ENCODE assay signal across 17 cellular contexts in genomic region chr6:167956491-167956890, GRCh38. TPM values are rescaled to one million over a fixed set of nuclear protein-coding genes. Genes with fewer than 3 reads are reported as not detected.
DNase-seq lines count a peak whose midpoint lies in the region; ATAC-seq, FAIRE-seq and TF ChIP-seq lines count a peak whose summit lies in the region.
"Had no signal": no experiment of that assay in that cellular context is flagged by ENCODE, and none has a peak within 500 bp of the region (broad histone marks: within the 10 kb centered on the region; RNA-seq: fewer than 3 reads in every experiment).

No MANE protein-coding gene starts in this region.

- POLR2A ChIA-PET in HepG2 (lab: Yijun Ruan, JAX) = no interaction called here

- no peak overlapping the region for H3K9ac ChIP-seq in HepG2 (ENCODE audit: insufficient read depth, low read depth, low read length)

- no peak for TF ChIP-seq CTCF in HepG2 (CRISPR knock-in tag; IDR thresholded peaks at IDR 0.05)
- no peak for TF ChIP-seq CTCF in right lobe of liver (IDR thresholded peaks at IDR 0.05)
- no peak for TF ChIP-seq CTCF in bronchial epithelial cell (IDR thresholded peaks at IDR 0.05; ENCODE audit: insufficient read depth, low read length, severe bottlenecking)
- TF ChIP-seq CTCF in lower lobe of right lung (IDR thresholded peaks at IDR 0.05) = no peak

- no TSS peak for BruUV-seq in HepG2 (replicated peaks; lab: Mats Ljungman, UMichigan)

- no peak overlapping the region for H3K4me2 ChIP-seq in HepG2 (ENCODE audit: low read depth, low read length)

- H3K27me3 ChIP-seq in HepG2 (ENCODE audit: control insufficient read depth in 1 of 2, insufficient read depth in 2 of 2, low read length in 2 of 2) (no peaks in the 10 kb centered on the region), right lobe of liver (no peaks in the 10 kb centered on the region), bronchial epithelial cell (ENCODE audit: control insufficient read depth, insufficient read depth, low read length) (no peaks in the 10 kb centered on the region), lower lobe of right lung (ENCODE audit: low read depth) (no peaks in the 10 kb centered on the region)

- H3K36me3 ChIP-seq in HepG2 (replicated peaks in 1 of 2; ENCODE audit: control insufficient read depth in 1 of 2, insufficient read depth in 2 of 2, low read length in 2 of 2) (peaks cover 21 to 47% of the 10 kb centered on the region in 2 experiments), right lobe of liver (peaks cover 0 to 6% (median 2%) of the 10 kb centered on the region in 4 donors), bronchial epithelial cell (ENCODE audit: control insufficient read depth, insufficient read depth, low read length) (peaks cover 3% of the 10 kb centered on the region), lower lobe of right lung (peaks cover 25% of the 10 kb centered on the region)

- no peaks in the 10 kb centered on the region for H3K9me3 Mint-ChIP-seq in activated naive CD4-positive, alpha-beta T cell treated with anti-CD3 and anti-CD28 coated beads, Interleukin-2, amount 50 U/mL, for 72 hours
- H3K9me3 Mint-ChIP-seq: CD4-positive, alpha-beta T cell had no signal

- H4K20me1 ChIP-seq in HepG2 (ENCODE audit: insufficient read depth, low read length) = no peaks in the 10 kb centered on the region

- H3K4me3 ChIP-seq in HepG2 (replicated peaks in 1 of 3; ENCODE audit: insufficient read depth in 1 of 3, low read depth in 2 of 3, low read length in 3 of 3) = no peak overlapping the region
- H3K4me3 ChIP-seq in right lobe of liver = no peak overlapping the region
- no peak overlapping the region for H3K4me3 ChIP-seq in bronchial epithelial cell (ENCODE audit: low read depth, low read length)
- H3K4me3 ChIP-seq in lower lobe of right lung = no peak overlapping the region

- no peak for TF ChIP-seq RAD21 in HepG2 (CRISPR knock-in tag; IDR thresholded peaks at IDR 0.05)

- H3K4me1 ChIP-seq in HepG2 (ENCODE audit: insufficient read depth, low read length) (peaks cover 48% of the 10 kb centered on the region), right lobe of liver (peaks cover 0 to 27% (median 4%) of the 10 kb centered on the region in 4 donors), lower lobe of right lung (peaks cover 20% of the 10 kb centered on the region)

- TF ChIP-seq EP300 in HepG2 (IDR thresholded peaks at IDR 0.05; ENCODE audit: low read depth in 2 of 2, low read length in 2 of 2) (no peak), HepG2 (CRISPR knock-in tag; IDR thresholded peaks at IDR 0.05; ENCODE audit: borderline replicate concordance) (no peak)

- TF ChIP-seq POLR2A in HepG2 (IDR thresholded peaks at IDR 0.05; ENCODE audit: insufficient read depth in 1 of 2, low read depth in 2 of 2, low read length in 2 of 2) (no peak), right lobe of liver (IDR thresholded peaks at IDR 0.05) (no peak)

- H3K79me2 ChIP-seq in HepG2 (ENCODE audit: insufficient read depth, low read length) = peaks cover 19% of the 10 kb centered on the region

- H3K27ac Mint-ChIP-seq in activated naive CD4-positive, alpha-beta T cell treated with anti-CD3 and anti-CD28 coated beads, Interleukin-2, amount 50 U/mL, for 72 hours = no peak overlapping the region
- H3K27ac Mint-ChIP-seq: CD4-positive, alpha-beta T cell had no signal

- intact Hi-C loops in HepG2 (cut with micrococcal nuclease; ENCODE audit: unreplicated experiment) (no loop called here), right lobe of liver (cut with DNase I) (no loop called here), lower lobe of right lung (cut with DNase I) (no loop called here)

- WGBS in HepG2 (ENCODE audit: low lambda C conversion rate) = 98% methylated on average over 6 of the region's 6 CpGs
- 100% methylated on average over 5 of the region's 6 CpGs for WGBS in right lobe of liver (ENCODE audit: insufficient coverage, low coverage, low lambda C conversion rate, missing lambda C conversion rate)

- H3K27ac ChIP-seq in HepG2 (ENCODE audit: extremely low read length, insufficient read depth, low read length) (peak overlapping the region; percentile 12), right lobe of liver (no peak overlapping the region), lower lobe of right lung (peak overlapping the region; percentile 42)

- in situ Hi-C loops in HepG2 (cut with HindIII; ENCODE audit: extremely low pct_ligation_motif_present, low pct_unique_long_range_greater_than_20kb) = no loop called here

- no peak for FAIRE-seq in HepG2 (lab: Jason Lieb, UNC)
- peak; percentile 80 for FAIRE-seq in bronchial epithelial cell (lab: Jason Lieb, UNC)
- FAIRE-seq: A204.1, D721Med had no signal

- no peak for DNase-seq in HepG2 (ENCODE audit: low spot score)
- DNase-seq in right lobe of liver = no peak
- DNase-seq in bronchial epithelial cell (ENCODE audit: low read depth) = no peak
- no peak for DNase-seq in lower lobe of right lung
- no peak for DNase-seq in DMS53 treated with DMSO at 0.1 percent for 48 hours (lab: John Stamatoyannopoulos, UW; ENCODE audit: unreplicated experiment)
- DNase-seq in DMS79 treated with DMSO at 0.1 percent for 48 hours (lab: John Stamatoyannopoulos, UW) = no peak
- DNase-seq in activated naive CD4-positive, alpha-beta T cell treated with anti-CD3 and anti-CD28 coated beads, Interleukin-2, amount 50 U/mL, for 72 hours (ENCODE audit: low spot score in 2 of 2) = no peak
- DNase-seq in cerebellar nuclear complex (lab: John Stamatoyannopoulos, UW) = no peak
- DNase-seq: AML-193; CD4-positive, alpha-beta T cell; GF-D8; GOT3; Kasumi-1; NCI-H187 treated with DMSO at 0.1 percent for 48 hours had no signal

- H3K9me3 ChIP-seq in HepG2 (ENCODE audit: low read length) = no peaks in the 10 kb centered on the region
- no peaks in the 10 kb centered on the region for H3K9me3 ChIP-seq in right lobe of liver
- H3K9me3 ChIP-seq in lower lobe of right lung = no peaks in the 10 kb centered on the region

- H3K36me3 Mint-ChIP-seq in activated naive CD4-positive, alpha-beta T cell treated with anti-CD3 and anti-CD28 coated beads, Interleukin-2, amount 50 U/mL, for 72 hours = peaks cover 0 to 4% of the 10 kb centered on the region in 2 donors

- no peak for ATAC-seq in HepG2
- ATAC-seq in right lobe of liver = no peak
- ATAC-seq in lower lobe of right lung = peak in 1 of 2 donors; percentile 4
- no peak for ATAC-seq in activated naive CD4-positive, alpha-beta T cell treated with anti-CD3 and anti-CD28 coated beads, Interleukin-2, amount 50 U/mL, for 72 hours

- H2AFZ ChIP-seq in HepG2 (ENCODE audit: low read length) = no peak overlapping the region

- CTCF ChIA-PET in HepG2 (lab: Yijun Ruan, JAX; ENCODE audit: low intra/inter-chr PET ratio, low total read pairs) = no interaction called here

TF ChIP-seq in HepG2, 621 proteins besides CTCF, POLR2A, EP300 and RAD21 (continues in another document):
- TF ChIP-seq, protein P1, sequence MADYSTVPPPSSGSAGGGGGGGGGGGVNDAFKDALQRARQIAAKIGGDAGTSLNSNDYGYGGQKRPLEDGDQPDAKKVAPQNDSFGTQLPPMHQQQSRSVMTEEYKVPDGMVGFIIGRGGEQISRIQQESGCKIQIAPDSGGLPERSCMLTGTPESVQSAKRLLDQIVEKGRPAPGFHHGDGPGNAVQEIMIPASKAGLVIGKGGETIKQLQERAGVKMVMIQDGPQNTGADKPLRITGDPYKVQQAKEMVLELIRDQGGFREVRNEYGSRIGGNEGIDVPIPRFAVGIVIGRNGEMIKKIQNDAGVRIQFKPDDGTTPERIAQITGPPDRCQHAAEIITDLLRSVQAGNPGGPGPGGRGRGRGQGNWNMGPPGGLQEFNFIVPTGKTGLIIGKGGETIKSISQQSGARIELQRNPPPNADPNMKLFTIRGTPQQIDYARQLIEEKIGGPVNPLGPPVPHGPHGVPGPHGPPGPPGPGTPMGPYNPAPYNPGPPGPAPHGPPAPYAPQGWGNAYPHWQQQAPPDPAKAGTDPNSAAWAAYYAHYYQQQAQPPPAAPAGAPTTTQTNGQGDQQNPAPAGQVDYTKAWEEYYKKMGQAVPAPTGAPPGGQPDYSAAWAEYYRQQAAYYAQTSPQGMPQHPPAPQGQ (CRISPR knock-in tag; IDR thresholded peaks at IDR 0.05; ENCODE audit: borderline replicate concordance) = peak; percentile 20; the same call in 1 of the 2 replicates
- TF ChIP-seq ZNF501 (CRISPR knock-in tag; IDR thresholded peaks at IDR 0.05) = 0 out of 2 replicates have a peak, but pooled peaks have one; percentile 3

RNA-seq across cellular contexts. Expression of gene KIF25, which starts 41.0 kb away (rescaled TPM):
- not detected in 2 replicates for total RNA-seq in HepG2 (2016; rRNA removed; fragmentation: Illumina TruSeq; extraction: Trizol)
- total RNA-seq in HepG2 (2016; cell fraction: cytosol; rRNA removed; fragmentation: Illumina TruSeq; extraction: Trizol; ENCODE audit: low read depth) = not detected in 2 replicates
- not detected in 2 replicates for total RNA-seq in HepG2 (2016; cell fraction: insoluble cytoplasmic fraction; rRNA removed; fragmentation: Illumina TruSeq; extraction: Trizol)
- total RNA-seq in HepG2 (2016; cell fraction: membrane; rRNA removed; fragmentation: Illumina TruSeq; extraction: Trizol) = not detected in 2 replicates
- total RNA-seq in HepG2 (2016; cell fraction: nucleus; rRNA removed; fragmentation: Illumina TruSeq; extraction: Trizol) = not detected in 2 replicates
- polyA plus RNA-seq in HepG2 (2011; rRNA removed) = not detected in 2 replicates
- not detected in 2 replicates for polyA plus RNA-seq in HepG2 (2011; cell fraction: cytosol; rRNA removed)
- polyA plus RNA-seq in HepG2 (2011; cell fraction: nucleus; rRNA removed) = not detected in 2 replicates
- polyA plus RNA-seq in HepG2 (2012) = not detected in 2 replicates
- polyA plus RNA-seq in HepG2 (2016; cell fraction: cytosol; fragmentation: Illumina TruSeq; extraction: Trizol; ENCODE audit: low read depth) = not detected in 2 replicates
- polyA plus RNA-seq in HepG2 (2016; cell fraction: insoluble cytoplasmic fraction; fragmentation: Illumina TruSeq; extraction: Trizol; ENCODE audit: low read depth) = not detected in 2 replicates
- polyA plus RNA-seq in HepG2 (2016; cell fraction: membrane; fragmentation: Illumina TruSeq; extraction: Trizol; ENCODE audit: low read depth) = not detected in 2 replicates
- not detected in 2 replicates for polyA plus RNA-seq in HepG2 (2016; cell fraction: nucleus; fragmentation: Illumina TruSeq; extraction: Trizol; ENCODE audit: insufficient read depth, low read depth)
- polyA minus RNA-seq in HepG2 (2011; rRNA and poly(A)+ RNA removed; ENCODE audit: low replicate concordance) = not detected in 2 replicates
- polyA minus RNA-seq in HepG2 (2011; cell fraction: cytosol; rRNA and poly(A)+ RNA removed) = not detected in 2 replicates
- polyA minus RNA-seq in HepG2 (2011; cell fraction: nucleus; rRNA and poly(A)+ RNA removed) = not detected in 2 replicates
- under 1 TPM in 1 of 6 experiments, not detected in 5; 0.15 TPM for total RNA-seq in right lobe of liver
- not detected in 2 replicates for total RNA-seq in bronchial epithelial cell
- total RNA-seq in lower lobe of right lung = 0.56 TPM
- not detected for total RNA-seq in activated naive CD4-positive, alpha-beta T cell treated with anti-CD3 and anti-CD28 coated beads, Interleukin-2, amount 50 U/mL, for 72 hours
- total RNA-seq: CD4-positive, alpha-beta T cell; NCI-H460 had no signal

Comparison
In these comparisons a context has a peak if more than half of its experiments do, and no peak if none do; other contexts are left out.
1. H3K27ac ChIP-seq: peak in HepG2 (single experiment) and lower lobe of right lung (single experiment); none in right lobe of liver (0 of 3).